In genomic region chr5:159805021-159805420, GRCh38 we compare ENCODE assay signal across 18 cellular contexts.
DNase-seq lines count a peak whose midpoint lies in the region; ATAC-seq, FAIRE-seq and TF ChIP-seq lines count a peak whose summit lies in the region.
"Had no signal": no experiment of that assay in that cellular context is flagged by ENCODE, and none has a peak within 500 bp of the region (broad histone marks: within the 10 kb centered on the region; RNA-seq: fewer than 3 reads in every experiment).

No MANE protein-coding gene starts in this region.

- no peaks in the 10 kb centered on the region for H3K9me3 ChIP-seq in adrenal gland (replicated peaks in 1 of 3)
- H3K9me3 ChIP-seq in right cardiac atrium (ENCODE audit: control insufficient read depth, low read length): no peaks in the 10 kb centered on the region

- FAIRE-seq in GM12892 (lab: Jason Lieb, UNC): no peak
- FAIRE-seq: H54, keratinocyte had no signal

- H3K4me1 ChIP-seq in adrenal gland (replicated peaks in 1 of 2): peaks cover 0 to 3% of the 10 kb centered on the region in 2 donors
- no peaks in the 10 kb centered on the region for H3K4me1 ChIP-seq in right cardiac atrium (ENCODE audit: control insufficient read depth, insufficient read depth, low read length)

- ATAC-seq in right cardiac atrium (peak; percentile 67 to 94), HG02763 (IDR thresholded peaks at IDR 0.05; ENCODE audit: unreplicated experiment) (no peak)

- H3K27ac ChIP-seq in adrenal gland (no peak overlapping the region), right cardiac atrium (ENCODE audit: low read length) (no peak overlapping the region)
- H3K27ac ChIP-seq: 22Rv1, SK-N-MC, skin epidermis had no signal

- H3K4me3 ChIP-seq in adrenal gland (no peak overlapping the region), right cardiac atrium (ENCODE audit: low read length) (no peak overlapping the region)
- H3K4me3 ChIP-seq: coronary artery, SK-N-MC, skin epidermis had no signal

- TF ChIP-seq CTCF in adrenal gland (IDR thresholded peaks at IDR 0.05): no peak

- 53 to 83% (median 64%) methylated on average over 2 of the region's 2 CpGs for WGBS in adrenal gland, 4 donors
- 47% methylated on average over 2 of the region's 2 CpGs for WGBS in right cardiac atrium

- intact Hi-C loops in adrenal gland (cut with DNase I) (no loop called here), right cardiac atrium (cut with DNase I) (no loop called here)

- TF ChIP-seq POLR2A in adrenal gland (IDR thresholded peaks at IDR 0.05): no peak
- no peak for TF ChIP-seq POLR2A in GM12892 (IDR thresholded peaks at IDR 0.05; ENCODE audit: low read depth, low read length)

- no peaks in the 10 kb centered on the region for H3K27me3 ChIP-seq in adrenal gland
- H3K27me3 ChIP-seq in right cardiac atrium (ENCODE audit: control insufficient read depth, insufficient read depth): no peaks in the 10 kb centered on the region

- DNase-seq in NCI-H1694 treated with DMSO at 0.1 percent for 48 hours (lab: John Stamatoyannopoulos, UW): peak; percentile 8
- DNase-seq in NCI-H1694 (lab: John Stamatoyannopoulos, UW): no peak
- peak in 6 of 7 donors; percentile 20 to 58 (median 38) for DNase-seq in adrenal gland
- peak in 2 of 3 donors; percentile 41 to 72 for DNase-seq in right cardiac atrium
- no peak for DNase-seq in GM12892 (ENCODE audit: insufficient read length)
- no peak for DNase-seq in iPS-NIHi11 (ENCODE audit: low spot score)
- DNase-seq in A172 (ENCODE audit: low spot score): no peak
- DNase-seq: activated CD8-positive, alpha-beta memory T cell treated with anti-CD3 and anti-CD28 coated beads, Interleukin-2, amount 50 U/mL, for 4 hours; activated naive CD8-positive, alpha-beta T cell treated with anti-CD3 and anti-CD28 coated beads, Interleukin-2, amount 10 ng/mL, durations not matched to agents 7 days and 5 days; NCI-H1436 treated with DMSO at 0.1 percent for 48 hours; NCI-H69 had no signal

- H3K36me3 ChIP-seq in adrenal gland (replicated peaks in 1 of 2): no peaks in the 10 kb centered on the region

Comparison
In these comparisons a context has a peak if more than half of its experiments do, and no peak if none do; other contexts are left out.
1. DNase-seq: peak in NCI-H1694 treated with DMSO at 0.1 percent for 48 hours (single experiment), adrenal gland (6 of 7) and right cardiac atrium (2 of 3); none in NCI-H1694 (single experiment), GM12892 (single experiment), iPS-NIHi11 (single experiment) and A172 (single experiment).